Comparison of ENCODE assay signal across 8 cellular contexts in the genomic region with DNA sequence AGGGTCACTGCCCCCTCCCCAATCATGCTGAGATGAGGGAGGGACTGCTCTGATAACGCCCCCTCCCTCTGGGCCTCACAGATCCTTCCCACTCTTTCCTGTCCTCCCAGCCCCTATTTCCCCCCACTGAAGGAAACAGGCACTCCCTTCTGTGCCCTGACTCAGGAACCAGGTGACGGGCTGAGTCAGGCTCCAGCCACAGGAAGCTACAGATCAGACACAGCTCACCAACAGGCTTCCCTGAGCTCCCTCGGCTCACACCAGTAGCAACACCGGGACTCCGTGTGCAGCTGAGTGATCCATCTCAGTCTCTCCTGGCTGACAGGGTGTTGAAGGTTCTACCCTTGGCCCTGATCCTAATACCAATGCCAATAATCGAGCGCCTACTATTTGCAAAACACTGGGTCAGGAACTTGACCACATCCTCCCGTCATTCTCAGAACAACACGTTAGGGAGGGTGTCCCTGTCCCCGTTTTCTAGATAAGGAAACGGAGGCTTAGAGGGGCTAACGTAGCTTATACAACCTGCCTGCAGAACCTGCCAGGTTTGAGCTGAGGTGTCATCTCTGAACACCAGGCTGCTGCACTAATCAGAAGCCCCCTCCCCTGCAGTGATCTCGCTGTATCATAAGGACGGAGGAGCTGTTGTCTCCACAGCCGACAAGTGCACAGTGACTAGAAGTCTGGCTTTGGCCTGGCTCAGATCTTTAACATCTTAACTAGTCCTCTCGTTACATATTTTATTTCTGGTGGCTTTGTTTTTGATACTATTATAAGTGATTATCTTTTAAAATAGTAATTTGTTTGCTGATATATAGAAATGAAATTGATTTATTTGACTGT. TPM values are rescaled to one million over a fixed set of nuclear protein-coding genes. Genes with fewer than 3 reads are reported as not detected.
DNase-seq lines count a peak whose midpoint lies in the region; ATAC-seq and TF ChIP-seq lines count a peak whose summit lies in the region.
"Not testable (repeated sequence)": the region's sequence is repeated elsewhere in the genome, so short reads cannot be mapped to it uniquely, and the experiment has no call there.

No MANE protein-coding gene starts in this region.

- in situ Hi-C loops in gastrocnemius medialis (cut with MboI; ENCODE audit: low sequenced_read_pairs in 4 of 4), result not testable (repeated sequence)

- H3K4me1 Mint-ChIP-seq in activated CD4-positive, alpha-beta T cell treated with anti-CD3 and anti-CD28 coated beads for 36 hours, result peaks cover 13% of the 10 kb centered on the region
- peaks cover 14% of the 10 kb centered on the region for H3K4me1 Mint-ChIP-seq in activated naive CD8-positive, alpha-beta T cell treated with anti-CD3 and anti-CD28 coated beads, Interleukin-2, amount 50 U/mL, for 24 hours

- not testable (repeated sequence) for TF ChIP-seq POLR2A in gastrocnemius medialis (IDR thresholded peaks at IDR 0.05)

- not testable (repeated sequence) for H3K4me1 ChIP-seq in ACC112 (ENCODE audit: control insufficient read depth, insufficient read depth, low read length, unreplicated experiment); fibroblast of lung (ENCODE audit: control insufficient read depth, extremely low read depth, insufficient read depth, low read length); gastrocnemius medialis
- H3K4me1 ChIP-seq in PC-3 (ENCODE audit: insufficient read depth, low read length), result peaks cover 18% of the 10 kb centered on the region

- H3K27ac Mint-ChIP-seq in activated CD4-positive, alpha-beta T cell treated with anti-CD3 and anti-CD28 coated beads for 36 hours, result peak overlapping the region; percentile 65
- H3K27ac Mint-ChIP-seq in activated naive CD8-positive, alpha-beta T cell treated with anti-CD3 and anti-CD28 coated beads, Interleukin-2, amount 50 U/mL, for 24 hours, result peak overlapping the region; percentile 57

- peak overlapping the region; percentile 72 for H3K4me2 ChIP-seq in PC-3 (ENCODE audit: low read length)
- not testable (repeated sequence) for H3K4me2 ChIP-seq in fibroblast of lung (ENCODE audit: extremely low read depth, insufficient read depth, low read length)

- peak overlapping the region; percentile 30; the same call in 1 of the 2 replicates for H3K27ac ChIP-seq in ACC112 (ENCODE audit: low read depth, low read length)
- peak overlapping the region; percentile 82 for H3K27ac ChIP-seq in PC-3 (ENCODE audit: low read length)
- H3K27ac ChIP-seq in fibroblast of lung (ENCODE audit: insufficient read depth, low read length), result not testable (repeated sequence)
- peak overlapping the region in 3 of 4 donors; percentile 25 to 74 (median 59) for H3K27ac ChIP-seq in gastrocnemius medialis

- H3K4me3 ChIP-seq in ACC112 (ENCODE audit: low read depth, low read length); fibroblast of lung (replicated peaks in 1 of 4; ENCODE audit: control extremely low read depth in 1 of 4, insufficient read depth in 1 of 4, low read depth in 3 of 4, low read length in 4 of 4); gastrocnemius medialis: not testable (repeated sequence)
- peak overlapping the region; percentile 29; the same call in 1 of the 2 replicates for H3K4me3 ChIP-seq in PC-3 (ENCODE audit: low read length)

- H3K36me3 ChIP-seq in ACC112 (ENCODE audit: insufficient read depth, low read length); PC-3 (ENCODE audit: low read depth, low read length); fibroblast of lung (ENCODE audit: control insufficient read depth, insufficient read depth, low read length): not testable (repeated sequence)
- peaks cover 0 to 16% of the 10 kb centered on the region in 2 donors for H3K36me3 ChIP-seq in gastrocnemius medialis

- intact Hi-C loops in PC-3 (cut with micrococcal nuclease); activated CD4-positive, alpha-beta T cell treated with anti-CD3 and anti-CD28 coated beads for 36 hours (cut with DNase I, micrococcal nuclease); left colon (cut with DNase I, micrococcal nuclease); gastrocnemius medialis (cut with DNase I; ENCODE audit: low total_unique reads): not testable (repeated sequence)

- TF ChIP-seq CTCF in PC-3 (conservative IDR thresholded peaks at IDR 0.05; ENCODE audit: low read depth, low read length); fibroblast of lung (conservative IDR thresholded peaks at IDR 0.05 in 1 of 2, IDR thresholded peaks at IDR 0.05 in 1 of 2; ENCODE audit: low read depth in 1 of 2, low read length in 2 of 2); gastrocnemius medialis (IDR thresholded peaks at IDR 0.05 in 4 of 5, conservative IDR thresholded peaks at IDR 0.05 in 1 of 5): not testable (repeated sequence)

- TSS peak; percentile 98 for BruUV-seq in PC-3 (replicated peaks; lab: Mats Ljungman, UMichigan)

- peak overlapping the region; percentile 33; the same call in 1 of the 2 replicates for H3K9ac ChIP-seq in PC-3 (ENCODE audit: low read length)
- not testable (repeated sequence) for H3K9ac ChIP-seq in fibroblast of lung (ENCODE audit: insufficient read depth, low read length)

- H3K9me3 ChIP-seq in PC-3 (ENCODE audit: low read length); fibroblast of lung (ENCODE audit: control insufficient read depth, insufficient read depth, low read depth, low read length); gastrocnemius medialis: not testable (repeated sequence)

- CTCF ChIA-PET in PC-3 (lab: Charles Lee), result not testable (repeated sequence)
- CTCF ChIA-PET in activated CD4-positive, alpha-beta T cell treated with anti-CD3 and anti-CD28 coated beads for 36 hours (lab: Charles Lee), result interaction anchor here (0.9 kb wide), 1 partner anchor 120 kb away, joined by 3 read pairs; no protein-coding TSS in a partner anchor

- POLR2A ChIA-PET in PC-3 (lab: Charles Lee; ENCODE audit: unreplicated experiment), result interaction anchor here (0.6 kb wide), 2 partner anchors 218 to 1811 kb away, joined by 3 to 4 read pairs; no protein-coding TSS in a partner anchor
- POLR2A ChIA-PET in activated CD4-positive, alpha-beta T cell treated with anti-CD3 and anti-CD28 coated beads for 36 hours (lab: Charles Lee), result interaction anchor here (1.6 kb wide), 1 partner anchor 37 kb away, joined by 3 read pairs; no protein-coding TSS in a partner anchor

- not testable (repeated sequence) for H3K36me3 Mint-ChIP-seq in activated CD4-positive, alpha-beta T cell treated with anti-CD3 and anti-CD28 coated beads for 36 hours (ENCODE audit: low read depth)
- H3K36me3 Mint-ChIP-seq in activated naive CD8-positive, alpha-beta T cell treated with anti-CD3 and anti-CD28 coated beads, Interleukin-2, amount 50 U/mL, for 24 hours (ENCODE audit: low read depth), result peaks cover 13% of the 10 kb centered on the region

- H3K79me2 ChIP-seq in ACC112 (ENCODE audit: control insufficient read depth, insufficient read depth, low read length, unreplicated experiment); PC-3 (ENCODE audit: low read length); fibroblast of lung (ENCODE audit: control insufficient read depth, insufficient read depth, low read length): not testable (repeated sequence)

- DNase-seq in PC-3 (peak; percentile 86), fibroblast of lung (ENCODE audit: low read depth in 2 of 2) (peak; percentile 41 to 82), left colon (peak; percentile 32 to 58)
- DNase-seq in activated CD4-positive, alpha-beta T cell treated with anti-CD3 and anti-CD28 coated beads for 36 hours, result peak; percentile 73
- DNase-seq in activated naive CD8-positive, alpha-beta T cell treated with anti-CD3 and anti-CD28 coated beads, Interleukin-2, amount 50 U/mL, for 24 hours, result peak; percentile 43
- DNase-seq in gastrocnemius medialis, result not testable (repeated sequence)

- H2AFZ ChIP-seq in ACC112 (ENCODE audit: low read length, unreplicated experiment); fibroblast of lung (ENCODE audit: low read length): not testable (repeated sequence)
- H2AFZ ChIP-seq in PC-3 (ENCODE audit: low read length), result peak overlapping the region; percentile 71

- not testable (repeated sequence) for H3K27me3 Mint-ChIP-seq in activated CD4-positive, alpha-beta T cell treated with anti-CD3 and anti-CD28 coated beads for 36 hours; activated naive CD8-positive, alpha-beta T cell treated with anti-CD3 and anti-CD28 coated beads, Interleukin-2, amount 50 U/mL, for 24 hours

- not testable (repeated sequence) for H4K20me1 ChIP-seq in PC-3 (ENCODE audit: low read length); fibroblast of lung (ENCODE audit: control insufficient read depth, extremely low read depth, insufficient read depth, low read length)

- ATAC-seq in GM18502 (IDR thresholded peaks at IDR 0.05; ENCODE audit: poor library complexity, unreplicated experiment), result peak; percentile 48
- peak; percentile 99 for ATAC-seq in PC-3
- ATAC-seq in activated CD4-positive, alpha-beta T cell treated with anti-CD3 and anti-CD28 coated beads for 36 hours, result peak; percentile 99
- ATAC-seq in activated naive CD8-positive, alpha-beta T cell treated with anti-CD3 and anti-CD28 coated beads, Interleukin-2, amount 50 U/mL, for 24 hours, result peak; percentile 96
- peak; percentile 41 for ATAC-seq in left colon
- peak; percentile 49 to 53 for ATAC-seq in gastrocnemius medialis

- H3K4me3 Mint-ChIP-seq in activated CD4-positive, alpha-beta T cell treated with anti-CD3 and anti-CD28 coated beads for 36 hours, result not testable (repeated sequence)
- peak overlapping the region; percentile 24 for H3K4me3 Mint-ChIP-seq in activated naive CD8-positive, alpha-beta T cell treated with anti-CD3 and anti-CD28 coated beads, Interleukin-2, amount 50 U/mL, for 24 hours

- not testable (repeated sequence) for H3K27me3 ChIP-seq in ACC112 (ENCODE audit: insufficient read depth, low read length); PC-3 (ENCODE audit: low read length); fibroblast of lung (ENCODE audit: control insufficient read depth, insufficient read depth, low read length); gastrocnemius medialis

- H3F3A ChIP-seq in PC-3 (ENCODE audit: low read length, unreplicated experiment), result not testable (repeated sequence)

- not testable (repeated sequence) for H3K9me2 ChIP-seq in PC-3 (replicated peaks; ENCODE audit: low read length)

- H3K9me3 Mint-ChIP-seq in activated CD4-positive, alpha-beta T cell treated with anti-CD3 and anti-CD28 coated beads for 36 hours (ENCODE audit: low read depth); activated naive CD8-positive, alpha-beta T cell treated with anti-CD3 and anti-CD28 coated beads, Interleukin-2, amount 50 U/mL, for 24 hours: not testable (repeated sequence)

RNA-seq across cellular contexts. Expression of a gene that starts 13.5 kb away (rescaled TPM):
- total RNA-seq in PC-3 (2014; rRNA removed) (119 and 134 TPM in 2 replicates), fibroblast of lung (1.5 and 3.3 TPM in 2 replicates), left colon (100 to 1,000 TPM; 146 to 165 TPM), gastrocnemius medialis (1 to 10 TPM; 4.2 to 6.0 (median 5.1) TPM)
- 10 to 100 TPM; 43.2 to 43.5 TPM for total RNA-seq in activated CD4-positive, alpha-beta T cell treated with anti-CD3 and anti-CD28 coated beads for 36 hours
- 0.57 and 0.95 TPM in 2 replicates for polyA plus RNA-seq in fibroblast of lung
- 0.57 and 1.3 TPM in 2 replicates for polyA plus RNA-seq in fibroblast of lung (2012)
- polyA minus RNA-seq in fibroblast of lung (ENCODE audit: low replicate concordance), result 0.35 and 0.93 TPM in 2 replicates

RNA-seq across cellular contexts. Expression of a gene that starts 44.4 kb away (rescaled TPM):
- 15.8 and 20.8 TPM in 2 replicates for total RNA-seq in PC-3 (2014; rRNA removed)
- 10 to 100 TPM; 20.4 to 21.2 TPM for total RNA-seq in activated CD4-positive, alpha-beta T cell treated with anti-CD3 and anti-CD28 coated beads for 36 hours
- total RNA-seq in fibroblast of lung, result 20.5 and 27.9 TPM in 2 replicates
- 15.8 and 21.6 TPM in 2 replicates for polyA plus RNA-seq in fibroblast of lung
- 20.3 and 25.9 TPM in 2 replicates for polyA plus RNA-seq in fibroblast of lung (2012)
- 96.2 and 129 TPM in 2 replicates for polyA minus RNA-seq in fibroblast of lung (ENCODE audit: low replicate concordance)
- 10 to 100 TPM; 56.9 to 73.7 TPM for total RNA-seq in left colon
- total RNA-seq in gastrocnemius medialis, result 10 to 100 TPM; 27.5 to 86.8 (median 31.3) TPM

Comparison
In these comparisons a context has a peak if more than half of its experiments do, and no peak if none do; other contexts are left out.
1. ATAC-seq: peak in every context shown above with its lines; median percentile 99 in PC-3; 99 in activated CD4-positive, alpha-beta T cell treated with anti-CD3 and anti-CD28 coated beads for 36 hours; 96 in activated naive CD8-positive, alpha-beta T cell treated with anti-CD3 and anti-CD28 coated beads, Interleukin-2, amount 50 U/mL, for 24 hours; 51 in gastrocnemius medialis; 48 in GM18502; 41 in left colon.
2. RNA of a gene that starts 13.5 kb away (total RNA-seq): 146 to 165 TPM in left colon, 119 to 134 TPM in PC-3 and 43.2 to 43.5 TPM in activated CD4-positive, alpha-beta T cell treated with anti-CD3 and anti-CD28 coated beads for 36 hours; 4.2 to 6.0 TPM in gastrocnemius medialis and 1.5 to 3.3 TPM in fibroblast of lung; every median in the first group is over 4 times any median in the second.